10 cellular contexts compared by ENCODE assay signal in the genomic region with DNA sequence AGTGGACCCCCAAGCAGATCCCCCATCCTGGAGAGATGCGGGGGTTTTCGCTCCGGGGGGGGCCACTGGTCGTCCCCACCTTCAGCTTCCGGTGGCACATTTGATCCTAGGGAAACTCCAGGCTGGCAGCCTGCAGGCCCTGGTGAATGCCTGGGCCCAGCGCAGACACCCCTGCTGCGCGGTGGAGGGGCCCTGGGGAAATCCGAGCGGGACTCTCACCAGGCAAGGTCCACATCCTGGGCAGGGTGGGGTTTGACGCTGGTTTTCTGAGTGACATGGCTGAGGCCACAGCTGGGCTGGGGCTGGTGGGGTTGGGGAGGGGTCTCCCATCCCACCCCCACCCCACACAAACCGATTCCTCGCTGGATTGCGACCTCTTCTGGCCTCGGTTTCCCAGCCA. TPM values are rescaled to one million over a fixed set of nuclear protein-coding genes. Genes with fewer than 3 reads are reported as not detected.
DNase-seq lines count a peak whose midpoint lies in the region; ATAC-seq, FAIRE-seq and TF ChIP-seq lines count a peak whose summit lies in the region.
"Not testable (repeated sequence)": the region's sequence is repeated elsewhere in the genome, so short reads cannot be mapped to it uniquely, and the experiment has no call there.
"Had no signal": no experiment of that assay in that cellular context is flagged by ENCODE, and none has a peak within 500 bp of the region (broad histone marks: within the 10 kb centered on the region; RNA-seq: fewer than 3 reads in every experiment).

No MANE protein-coding gene starts in this region.

- in situ Hi-C loops in HepG2 (cut with HindIII; ENCODE audit: extremely low pct_ligation_motif_present, low pct_unique_long_range_greater_than_20kb): not testable (repeated sequence)

- not testable (repeated sequence) for H3K4me3 Mint-ChIP-seq in GM23338; activated B cell treated with CpG ODN at 0.5 μM for 24 hours; activated naive CD8-positive, alpha-beta T cell treated with anti-CD3 and anti-CD28 coated beads, Interleukin-2, amount 50 U/mL, for 24 hours; natural killer cell

- not testable (repeated sequence) for H3K27ac ChIP-seq in GM23338 (ENCODE audit: low read depth); PC-3 (ENCODE audit: low read length); HepG2 (ENCODE audit: extremely low read length, insufficient read depth, low read length)

- TF ChIP-seq RAD21 in HepG2 (CRISPR knock-in tag; IDR thresholded peaks at IDR 0.05): not testable (repeated sequence)

- H3K27me3 Mint-ChIP-seq in GM23338 (ENCODE audit: insufficient read depth, low read depth, poor library complexity); activated B cell treated with CpG ODN at 0.5 μM for 24 hours; activated naive CD8-positive, alpha-beta T cell treated with anti-CD3 and anti-CD28 coated beads, Interleukin-2, amount 50 U/mL, for 24 hours; natural killer cell (ENCODE audit: low read depth in 2 of 2): not testable (repeated sequence)

- H3K4me3 ChIP-seq in GM23338; PC-3 (ENCODE audit: low read length); HepG2 (replicated peaks in 1 of 3; ENCODE audit: insufficient read depth in 1 of 3, low read depth in 2 of 3, low read length in 3 of 3): not testable (repeated sequence)

- not testable (repeated sequence) for TF ChIP-seq EP300 in HepG2 (IDR thresholded peaks at IDR 0.05; ENCODE audit: low read depth in 2 of 2, low read length in 2 of 2); HepG2 (CRISPR knock-in tag; IDR thresholded peaks at IDR 0.05; ENCODE audit: borderline replicate concordance)

- no CpG with 5 or more reads among the region's 15 CpGs for WGBS in HepG2 (ENCODE audit: low lambda C conversion rate)

- H3K4me2 ChIP-seq in GM23338; PC-3 (ENCODE audit: low read length); HepG2 (ENCODE audit: low read depth, low read length): not testable (repeated sequence)

- not testable (repeated sequence) for H3K36me3 ChIP-seq in GM23338 (ENCODE audit: insufficient read depth); PC-3 (ENCODE audit: low read depth, low read length); HepG2 (replicated peaks in 1 of 2; ENCODE audit: control insufficient read depth in 1 of 2, insufficient read depth in 2 of 2, low read length in 2 of 2)

- intact Hi-C loops in PC-3 (cut with micrococcal nuclease); activated B cell treated with CpG ODN at 0.5 μM for 24 hours (cut with micrococcal nuclease); Right ventricle myocardium superior (cut with DNase I); HepG2 (cut with micrococcal nuclease; ENCODE audit: unreplicated experiment); natural killer cell (cut with micrococcal nuclease): not testable (repeated sequence)

- POLR2A ChIA-PET in PC-3 (lab: Charles Lee; ENCODE audit: unreplicated experiment); activated B cell treated with CpG ODN at 0.5 μM for 24 hours (lab: Charles Lee); HepG2 (lab: Yijun Ruan, JAX): not testable (repeated sequence)

- not testable (repeated sequence) for H4K20me1 ChIP-seq in GM23338 (replicated peaks; ENCODE audit: insufficient read depth); PC-3 (ENCODE audit: low read length); HepG2 (ENCODE audit: insufficient read depth, low read length)

- not testable (repeated sequence) for BruUV-seq in PC-3 (replicated peaks; lab: Mats Ljungman, UMichigan); HepG2 (replicated peaks; lab: Mats Ljungman, UMichigan)

- not testable (repeated sequence) for H2AFZ ChIP-seq in GM23338; PC-3 (ENCODE audit: low read length); HepG2 (ENCODE audit: low read length)

- not testable (repeated sequence) for H3K36me3 Mint-ChIP-seq in GM23338 (ENCODE audit: low read depth); activated B cell treated with CpG ODN at 0.5 μM for 24 hours (ENCODE audit: low read depth); activated naive CD8-positive, alpha-beta T cell treated with anti-CD3 and anti-CD28 coated beads, Interleukin-2, amount 50 U/mL, for 24 hours (ENCODE audit: low read depth); natural killer cell

- not testable (repeated sequence) for H3K9me3 Mint-ChIP-seq in GM23338; activated B cell treated with CpG ODN at 0.5 μM for 24 hours; activated naive CD8-positive, alpha-beta T cell treated with anti-CD3 and anti-CD28 coated beads, Interleukin-2, amount 50 U/mL, for 24 hours; natural killer cell

- H3F3A ChIP-seq in GM23338 (replicated peaks; ENCODE audit: low read depth); PC-3 (ENCODE audit: low read length, unreplicated experiment): not testable (repeated sequence)

- DNase-seq in GM23338 (ENCODE audit: low spot score); PC-3; activated B cell treated with CpG ODN at 0.5 μM for 24 hours; activated naive CD8-positive, alpha-beta T cell treated with anti-CD3 and anti-CD28 coated beads, Interleukin-2, amount 50 U/mL, for 24 hours; Right ventricle myocardium superior; HepG2 (ENCODE audit: low spot score); natural killer cell: not testable (repeated sequence)

- not testable (repeated sequence) for H3K27me3 ChIP-seq in GM23338 (ENCODE audit: insufficient read depth); PC-3 (ENCODE audit: low read length); HepG2 (ENCODE audit: control insufficient read depth in 1 of 2, insufficient read depth in 2 of 2, low read length in 2 of 2)

- H3K79me2 ChIP-seq in GM23338 (replicated peaks; ENCODE audit: insufficient read depth); PC-3 (ENCODE audit: low read length); HepG2 (ENCODE audit: insufficient read depth, low read length): not testable (repeated sequence)

- not testable (repeated sequence) for FAIRE-seq in HepG2 (lab: Jason Lieb, UNC)

- peak; percentile 37 for ATAC-seq in GM23338
- peak; percentile 14; the same call in 1 of the 2 replicates for ATAC-seq in PC-3
- ATAC-seq in activated B cell treated with CpG ODN at 0.5 μM for 24 hours (ENCODE audit: low read depth): peak; percentile 36
- peak; percentile 58 for ATAC-seq in activated naive CD8-positive, alpha-beta T cell treated with anti-CD3 and anti-CD28 coated beads, Interleukin-2, amount 50 U/mL, for 24 hours
- ATAC-seq in Right ventricle myocardium superior (ENCODE audit: poor library complexity): peak; percentile 19
- peak; percentile 60 for ATAC-seq in HepG2
- peak in 2 of 3 donors; percentile 24 to 71 for ATAC-seq in natural killer cell

- H3K9ac ChIP-seq in PC-3 (ENCODE audit: low read length); HepG2 (ENCODE audit: insufficient read depth, low read depth, low read length): not testable (repeated sequence)

- CTCF ChIA-PET in PC-3 (lab: Charles Lee); activated B cell treated with CpG ODN at 0.5 μM for 24 hours (lab: Charles Lee); HepG2 (lab: Yijun Ruan, JAX; ENCODE audit: low intra/inter-chr PET ratio, low total read pairs): not testable (repeated sequence)

- TF ChIP-seq POLR2A in HepG2 (IDR thresholded peaks at IDR 0.05; ENCODE audit: insufficient read depth in 1 of 2, low read depth in 2 of 2, low read length in 2 of 2): not testable (repeated sequence)

- H3K9me3 ChIP-seq in PC-3 (ENCODE audit: low read length); HepG2 (ENCODE audit: low read length): not testable (repeated sequence)

- not testable (repeated sequence) for H3K9me2 ChIP-seq in GM23338 (ENCODE audit: insufficient read depth); PC-3 (replicated peaks; ENCODE audit: low read length)

- not testable (repeated sequence) for H3K27ac Mint-ChIP-seq in GM23338; activated B cell treated with CpG ODN at 0.5 μM for 24 hours; activated naive CD8-positive, alpha-beta T cell treated with anti-CD3 and anti-CD28 coated beads, Interleukin-2, amount 50 U/mL, for 24 hours; natural killer cell

- H3K4me1 ChIP-seq in GM23338 (ENCODE audit: insufficient read depth); PC-3 (ENCODE audit: insufficient read depth, low read length); HepG2 (ENCODE audit: insufficient read depth, low read length): not testable (repeated sequence)

- not testable (repeated sequence) for TF ChIP-seq CTCF in GM23338 (conservative IDR thresholded peaks at IDR 0.05; ENCODE audit: low read depth in 2 of 2); PC-3 (conservative IDR thresholded peaks at IDR 0.05; ENCODE audit: low read depth, low read length); activated B cell treated with CpG ODN at 0.5 μM for 24 hours (IDR thresholded peaks at IDR 0.05); HepG2 (CRISPR knock-in tag; IDR thresholded peaks at IDR 0.05); natural killer cell (IDR thresholded peaks at IDR 0.05)

- not testable (repeated sequence) for H3K4me1 Mint-ChIP-seq in GM23338; activated B cell treated with CpG ODN at 0.5 μM for 24 hours; activated naive CD8-positive, alpha-beta T cell treated with anti-CD3 and anti-CD28 coated beads, Interleukin-2, amount 50 U/mL, for 24 hours; natural killer cell

RNA-seq across cellular contexts. Expression of a gene that starts 30.6 kb away (rescaled TPM):
- 4.9 and 8.2 TPM in 2 replicates for total RNA-seq in GM23338 (2014; rRNA removed; shearing (Covaris generic))
- polyA plus RNA-seq in GM23338 (2016; fragmentation: Nextera tagmentation; extraction: Ambion mirVana) (7.6 and 9.4 TPM in 2 replicates), HepG2 (2011; rRNA removed) (not detected in 2 replicates)
- total RNA-seq in PC-3 (2014; rRNA removed) (not detected in 2 replicates), activated B cell treated with CpG ODN at 0.5 μM for 24 hours (not detected in 2 replicates), Right ventricle myocardium superior (15.1 TPM), HepG2 (2016; rRNA removed; fragmentation: Illumina TruSeq; extraction: Trizol) (not detected in 2 replicates), natural killer cell (1 to 10 TPM in 1 of 3 donors, not detected in 2; 1.3 TPM)
- not detected in 2 replicates for total RNA-seq in HepG2 (2016; cell fraction: cytosol; rRNA removed; fragmentation: Illumina TruSeq; extraction: Trizol; ENCODE audit: low read depth)
- not detected in 2 replicates for total RNA-seq in HepG2 (2016; cell fraction: insoluble cytoplasmic fraction; rRNA removed; fragmentation: Illumina TruSeq; extraction: Trizol)
- total RNA-seq in HepG2 (2016; cell fraction: membrane; rRNA removed; fragmentation: Illumina TruSeq; extraction: Trizol): not detected in 2 replicates
- not detected in 2 replicates for total RNA-seq in HepG2 (2016; cell fraction: nucleus; rRNA removed; fragmentation: Illumina TruSeq; extraction: Trizol)
- polyA plus RNA-seq in HepG2 (2011; cell fraction: cytosol; rRNA removed): not detected in 2 replicates
- polyA plus RNA-seq in HepG2 (2011; cell fraction: nucleus; rRNA removed): not detected in 2 replicates
- polyA plus RNA-seq in HepG2 (2012): not detected in 2 replicates
- polyA plus RNA-seq in HepG2 (2016; cell fraction: cytosol; fragmentation: Illumina TruSeq; extraction: Trizol; ENCODE audit: low read depth): not detected in 2 replicates
- not detected in 2 replicates for polyA plus RNA-seq in HepG2 (2016; cell fraction: insoluble cytoplasmic fraction; fragmentation: Illumina TruSeq; extraction: Trizol; ENCODE audit: low read depth)
- not detected in 2 replicates for polyA plus RNA-seq in HepG2 (2016; cell fraction: membrane; fragmentation: Illumina TruSeq; extraction: Trizol; ENCODE audit: low read depth)
- polyA plus RNA-seq in HepG2 (2016; cell fraction: nucleus; fragmentation: Illumina TruSeq; extraction: Trizol; ENCODE audit: insufficient read depth, low read depth): not detected in 2 replicates
- not detected in 2 replicates for polyA minus RNA-seq in HepG2 (2011; rRNA and poly(A)+ RNA removed; ENCODE audit: low replicate concordance)
- polyA minus RNA-seq in HepG2 (2011; cell fraction: cytosol; rRNA and poly(A)+ RNA removed): not detected in 2 replicates
- polyA minus RNA-seq in HepG2 (2011; cell fraction: nucleus; rRNA and poly(A)+ RNA removed): not detected in 2 replicates
- total RNA-seq: CD4-positive, alpha-beta T cell; LHCN-M2; SK-MEL-5 had no signal

RNA-seq across cellular contexts. Expression of a gene that starts 40.4 kb away (rescaled TPM):
- total RNA-seq in GM23338 (2014; rRNA removed; shearing (Covaris generic)): 20.7 and 28.1 TPM in 2 replicates
- polyA plus RNA-seq in GM23338 (2016; fragmentation: Nextera tagmentation; extraction: Ambion mirVana) (8.4 and 9.8 TPM in 2 replicates), HepG2 (2011; rRNA removed) (21.4 and 22.1 TPM in 2 replicates)
- total RNA-seq in PC-3 (2014; rRNA removed) (24.7 and 31.6 TPM in 2 replicates), activated B cell treated with CpG ODN at 0.5 μM for 24 hours (18.2 and 22.3 TPM in 2 replicates), Right ventricle myocardium superior (10.2 TPM), HepG2 (2016; rRNA removed; fragmentation: Illumina TruSeq; extraction: Trizol) (18.4 and 20.3 TPM in 2 replicates), natural killer cell (10 to 100 TPM; 10.3 to 19.3 (median 15.3) TPM)
- 2.3 and 4.3 TPM in 2 replicates for total RNA-seq in HepG2 (2016; cell fraction: cytosol; rRNA removed; fragmentation: Illumina TruSeq; extraction: Trizol; ENCODE audit: low read depth)
- 18.9 and 20.3 TPM in 2 replicates for total RNA-seq in HepG2 (2016; cell fraction: insoluble cytoplasmic fraction; rRNA removed; fragmentation: Illumina TruSeq; extraction: Trizol)
- total RNA-seq in HepG2 (2016; cell fraction: membrane; rRNA removed; fragmentation: Illumina TruSeq; extraction: Trizol): 5.4 and 6.6 TPM in 2 replicates
- total RNA-seq in HepG2 (2016; cell fraction: nucleus; rRNA removed; fragmentation: Illumina TruSeq; extraction: Trizol): 22.7 and 29.7 TPM in 2 replicates
- polyA plus RNA-seq in HepG2 (2011; cell fraction: cytosol; rRNA removed): 16.0 and 16.2 TPM in 2 replicates
- 131 and 149 TPM in 2 replicates for polyA plus RNA-seq in HepG2 (2011; cell fraction: nucleus; rRNA removed)
- polyA plus RNA-seq in HepG2 (2012): 14.9 and 15.5 TPM in 2 replicates
- polyA plus RNA-seq in HepG2 (2016; cell fraction: cytosol; fragmentation: Illumina TruSeq; extraction: Trizol; ENCODE audit: low read depth): 0.63 and 0.85 TPM in 2 replicates
- 12.1 and 12.7 TPM in 2 replicates for polyA plus RNA-seq in HepG2 (2016; cell fraction: insoluble cytoplasmic fraction; fragmentation: Illumina TruSeq; extraction: Trizol; ENCODE audit: low read depth)
- polyA plus RNA-seq in HepG2 (2016; cell fraction: membrane; fragmentation: Illumina TruSeq; extraction: Trizol; ENCODE audit: low read depth): 1.4 and 1.7 TPM in 2 replicates
- polyA plus RNA-seq in HepG2 (2016; cell fraction: nucleus; fragmentation: Illumina TruSeq; extraction: Trizol; ENCODE audit: insufficient read depth, low read depth): 34.2 and 40.8 TPM in 2 replicates
- polyA minus RNA-seq in HepG2 (2011; rRNA and poly(A)+ RNA removed; ENCODE audit: low replicate concordance): 30.5 and 72.9 TPM in 2 replicates
- polyA minus RNA-seq in HepG2 (2011; cell fraction: cytosol; rRNA and poly(A)+ RNA removed): 17.1 and 24.8 TPM in 2 replicates
- 72.4 and 73.8 TPM in 2 replicates for polyA minus RNA-seq in HepG2 (2011; cell fraction: nucleus; rRNA and poly(A)+ RNA removed)
